Comparison of ENCODE assay signal across 10 cellular contexts in genomic region chr6:14758421-14759043, GRCh38.
DNase-seq lines count a peak whose midpoint lies in the region; ATAC-seq and TF ChIP-seq lines count a peak whose summit lies in the region.
"Had no signal": no experiment of that assay in that cellular context is flagged by ENCODE, and none has a peak within 500 bp of the region (broad histone marks: within the 10 kb centered on the region; RNA-seq: fewer than 3 reads in every experiment).

No MANE protein-coding gene starts in this region.

- ATAC-seq in HG03175 (IDR thresholded peaks at IDR 0.05; ENCODE audit: unreplicated experiment) = no peak
- no peak for ATAC-seq in GM21526 (IDR thresholded peaks at IDR 0.05; ENCODE audit: low FRiP score, unreplicated experiment)

- no peaks in the 10 kb centered on the region for H3K27me3 Mint-ChIP-seq in activated naive CD4-positive, alpha-beta T cell treated with anti-CD3 and anti-CD28 coated beads, Interleukin-2, amount 50 U/mL, for 24 hours
- H3K27me3 Mint-ChIP-seq: activated B cell treated with CpG ODN at 0.5 μM for 24 hours had no signal

- H3K4me3 ChIP-seq in neutrophil (ENCODE audit: low read depth in 1 of 2, low read length in 1 of 2) = peak overlapping the region in 1 of 2 experiments; percentile 16

- H3K9me3 ChIP-seq in neutrophil = no peaks in the 10 kb centered on the region

- H3K27me3 ChIP-seq in neutrophil = no peaks in the 10 kb centered on the region

- H3K36me3 ChIP-seq in neutrophil = no peaks in the 10 kb centered on the region

- peak overlapping the region; percentile 94 for H3K27ac ChIP-seq in neutrophil

- no peaks in the 10 kb centered on the region for H3K36me3 Mint-ChIP-seq in activated naive CD4-positive, alpha-beta T cell treated with anti-CD3 and anti-CD28 coated beads, Interleukin-2, amount 50 U/mL, for 24 hours

- H3K9me3 Mint-ChIP-seq in activated naive CD4-positive, alpha-beta T cell treated with anti-CD3 and anti-CD28 coated beads, Interleukin-2, amount 50 U/mL, for 24 hours = no peaks in the 10 kb centered on the region

- DNase-seq in NCI-H2107 treated with DMSO at 0.1 percent for 48 hours (lab: John Stamatoyannopoulos, UW; ENCODE audit: unreplicated experiment) (peak; percentile 11), NCI-H2107 (lab: John Stamatoyannopoulos, UW) (no peak), NCI-H146 (lab: John Stamatoyannopoulos, UW) (peak; percentile 89), T-helper 2 cell (no peak)
- DNase-seq: activated B cell treated with CpG ODN at 0.5 μM for 24 hours had no signal

- H3K4me1 Mint-ChIP-seq in activated naive CD4-positive, alpha-beta T cell treated with anti-CD3 and anti-CD28 coated beads, Interleukin-2, amount 50 U/mL, for 24 hours = peaks cover 12% of the 10 kb centered on the region
- H3K4me1 Mint-ChIP-seq: nephron had no signal

- H3K4me3 Mint-ChIP-seq in activated naive CD4-positive, alpha-beta T cell treated with anti-CD3 and anti-CD28 coated beads, Interleukin-2, amount 50 U/mL, for 24 hours = no peak overlapping the region
- H3K4me3 Mint-ChIP-seq: activated B cell treated with CpG ODN at 0.5 μM for 24 hours, nephron had no signal

- peak overlapping the region; percentile 82 for H3K27ac Mint-ChIP-seq in activated naive CD4-positive, alpha-beta T cell treated with anti-CD3 and anti-CD28 coated beads, Interleukin-2, amount 50 U/mL, for 24 hours
- H3K27ac Mint-ChIP-seq: activated B cell treated with CpG ODN at 0.5 μM for 24 hours, nephron had no signal

- H3K4me1 ChIP-seq in neutrophil (ENCODE audit: control insufficient read depth in 1 of 2, insufficient read depth in 1 of 2, low read depth in 1 of 2, low read length in 1 of 2) = peaks cover 37 to 44% of the 10 kb centered on the region in 2 experiments

- TF ChIP-seq CTCF in neutrophil (IDR thresholded peaks at IDR 0.05) = no peak

Comparison
In these comparisons a context has a peak if more than half of its experiments do, and no peak if none do; other contexts are left out.
1. DNase-seq: peak in NCI-H2107 treated with DMSO at 0.1 percent for 48 hours (single experiment) and NCI-H146 (single experiment); none in NCI-H2107 (single experiment) and T-helper 2 cell (0 of 5).